In the genomic region with DNA sequence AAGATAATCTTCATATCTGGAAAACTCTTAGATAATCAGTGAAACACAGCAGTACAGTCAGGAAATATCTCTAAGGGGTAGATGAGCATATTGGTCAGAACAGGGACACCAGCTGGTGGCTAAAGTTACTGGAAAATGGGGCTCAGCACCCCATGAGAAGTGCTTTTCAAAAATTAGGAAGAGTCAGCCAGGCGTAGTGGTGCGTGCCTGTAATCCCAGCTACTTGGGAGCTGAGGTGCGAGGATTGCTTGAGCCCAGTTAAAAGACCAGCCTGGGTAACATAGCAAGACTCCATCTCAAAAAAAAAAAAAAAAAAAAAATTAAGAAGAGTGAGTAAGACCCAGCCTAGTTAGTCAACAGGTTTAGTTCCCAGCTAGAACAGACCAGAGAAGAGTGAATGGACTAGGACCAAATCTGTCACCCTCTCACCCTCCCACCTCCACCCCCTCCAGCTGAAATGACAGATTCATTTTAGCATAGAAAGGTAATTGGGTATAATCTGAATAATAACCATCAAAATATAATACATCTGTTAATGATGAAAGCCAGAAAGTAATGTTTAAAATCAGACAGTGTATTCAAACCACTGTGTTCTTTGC, we compare ENCODE assay signal across 1 cellular context.
TF ChIP-seq lines count a peak whose summit lies in the region.

No MANE protein-coding gene starts in this region.

TF ChIP-seq in HepG2, 621 proteins besides CTCF, POLR2A, EP300 and RAD21:
- TF ChIP-seq KAT8 (CRISPR knock-in tag; IDR thresholded peaks at IDR 0.05) (no peak), HOXA9 (CRISPR knock-in tag; IDR thresholded peaks at IDR 0.05; ENCODE audit: borderline replicate concordance) (no peak), POLR2AphosphoS5 (IDR thresholded peaks at IDR 0.05; ENCODE audit: low read depth, low read length) (no peak), ZNF629 (CRISPR knock-in tag; conservative IDR thresholded peaks at IDR 0.05) (no peak), ZSCAN12 (CRISPR knock-in tag; IDR thresholded peaks at IDR 0.05) (no peak), ZNF619 (CRISPR knock-in tag; IDR thresholded peaks at IDR 0.05) (no peak), MBD4 (IDR thresholded peaks at IDR 0.05; ENCODE audit: borderline replicate concordance, low read length) (no peak), SALL2 (CRISPR knock-in tag; IDR thresholded peaks at IDR 0.05) (no peak), ZNF567 (CRISPR knock-in tag; IDR thresholded peaks at IDR 0.05; ENCODE audit: borderline replicate concordance) (no peak), RFXANK (CRISPR knock-in tag; IDR thresholded peaks at IDR 0.05) (no peak), RARG (CRISPR knock-in tag; IDR thresholded peaks at IDR 0.05; ENCODE audit: low read depth) (no peak), FOXO1 (CRISPR knock-in tag; IDR thresholded peaks at IDR 0.05) (no peak), ZKSCAN5 (CRISPR knock-in tag; IDR thresholded peaks at IDR 0.05) (no peak)
- TF ChIP-seq, protein P1, sequence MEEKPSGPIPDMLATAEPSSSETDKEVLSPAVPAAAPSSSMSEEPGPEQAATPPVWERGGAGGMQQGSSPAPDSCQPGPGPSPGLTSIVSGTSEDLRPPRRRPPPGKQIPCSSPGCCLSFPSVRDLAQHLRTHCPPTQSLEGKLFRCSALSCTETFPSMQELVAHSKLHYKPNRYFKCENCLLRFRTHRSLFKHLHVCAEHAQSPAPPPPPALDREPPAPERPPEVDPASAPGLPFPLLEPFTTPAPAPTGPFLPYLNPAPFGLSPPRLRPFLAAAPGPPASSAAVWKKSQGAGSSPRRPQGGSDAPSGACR (CRISPR knock-in tag; IDR thresholded peaks at IDR 0.05) = no peak
- TF ChIP-seq, protein P2, sequence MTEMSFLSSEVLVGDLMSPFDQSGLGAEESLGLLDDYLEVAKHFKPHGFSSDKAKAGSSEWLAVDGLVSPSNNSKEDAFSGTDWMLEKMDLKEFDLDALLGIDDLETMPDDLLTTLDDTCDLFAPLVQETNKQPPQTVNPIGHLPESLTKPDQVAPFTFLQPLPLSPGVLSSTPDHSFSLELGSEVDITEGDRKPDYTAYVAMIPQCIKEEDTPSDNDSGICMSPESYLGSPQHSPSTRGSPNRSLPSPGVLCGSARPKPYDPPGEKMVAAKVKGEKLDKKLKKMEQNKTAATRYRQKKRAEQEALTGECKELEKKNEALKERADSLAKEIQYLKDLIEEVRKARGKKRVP (CRISPR knock-in tag; IDR thresholded peaks at IDR 0.05) = no peak
- TF ChIP-seq, protein P3, sequence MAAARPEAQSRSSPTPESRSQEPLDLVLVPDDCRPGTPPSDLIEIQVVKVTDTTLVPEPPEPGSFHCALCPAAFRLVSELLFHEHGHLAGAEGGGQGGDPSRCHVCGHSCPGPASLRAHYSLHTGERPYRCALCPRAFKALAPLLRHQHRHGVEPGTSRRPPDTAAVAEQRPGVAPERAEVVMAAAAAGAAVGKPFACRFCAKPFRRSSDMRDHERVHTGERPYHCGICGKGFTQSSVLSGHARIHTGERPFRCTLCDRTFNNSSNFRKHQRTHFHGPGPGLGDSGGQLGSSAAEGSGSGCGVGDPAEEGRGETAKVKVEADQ (CRISPR knock-in tag; IDR thresholded peaks at IDR 0.05; ENCODE audit: borderline replicate concordance) = no peak
- TF ChIP-seq, protein P4, sequence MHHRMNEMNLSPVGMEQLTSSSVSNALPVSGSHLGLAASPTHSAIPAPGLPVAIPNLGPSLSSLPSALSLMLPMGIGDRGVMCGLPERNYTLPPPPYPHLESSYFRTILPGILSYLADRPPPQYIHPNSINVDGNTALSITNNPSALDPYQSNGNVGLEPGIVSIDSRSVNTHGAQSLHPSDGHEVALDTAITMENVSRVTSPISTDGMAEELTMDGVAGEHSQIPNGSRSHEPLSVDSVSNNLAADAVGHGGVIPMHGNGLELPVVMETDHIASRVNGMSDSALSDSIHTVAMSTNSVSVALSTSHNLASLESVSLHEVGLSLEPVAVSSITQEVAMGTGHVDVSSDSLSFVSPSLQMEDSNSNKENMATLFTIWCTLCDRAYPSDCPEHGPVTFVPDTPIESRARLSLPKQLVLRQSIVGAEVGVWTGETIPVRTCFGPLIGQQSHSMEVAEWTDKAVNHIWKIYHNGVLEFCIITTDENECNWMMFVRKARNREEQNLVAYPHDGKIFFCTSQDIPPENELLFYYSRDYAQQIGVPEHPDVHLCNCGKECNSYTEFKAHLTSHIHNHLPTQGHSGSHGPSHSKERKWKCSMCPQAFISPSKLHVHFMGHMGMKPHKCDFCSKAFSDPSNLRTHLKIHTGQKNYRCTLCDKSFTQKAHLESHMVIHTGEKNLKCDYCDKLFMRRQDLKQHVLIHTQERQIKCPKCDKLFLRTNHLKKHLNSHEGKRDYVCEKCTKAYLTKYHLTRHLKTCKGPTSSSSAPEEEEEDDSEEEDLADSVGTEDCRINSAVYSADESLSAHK (CRISPR knock-in tag; IDR thresholded peaks at IDR 0.05; ENCODE audit: borderline replicate concordance) = no peak
